In genomic region chr9:15469406-15469805, GRCh38 we compare ENCODE assay signal across 20 cellular contexts. TPM values are rescaled to one million over a fixed set of nuclear protein-coding genes. Genes with fewer than 3 reads are reported as not detected.
DNase-seq lines count a peak whose midpoint lies in the region; ATAC-seq, FAIRE-seq and TF ChIP-seq lines count a peak whose summit lies in the region.
"Had no signal": no experiment of that assay in that cellular context is flagged by ENCODE, and none has a peak within 500 bp of the region (broad histone marks: within the 10 kb centered on the region; RNA-seq: fewer than 3 reads in every experiment).

No MANE protein-coding gene starts in this region.

- no peaks in the 10 kb centered on the region for H3K9me3 Mint-ChIP-seq in naive thymus-derived CD4-positive, alpha-beta T cell
- H3K9me3 Mint-ChIP-seq: IgD-negative memory B cell; naive B cell; T-helper 1 cell treated with Interleukin-12 subunit alpha and Interleukin-12 subunit beta and Interleukin-4 antibody, amounts not matched to agents 30 μg/mL and 1 μg/mL, for 36 hours had no signal

- H3K4me3 ChIP-seq in naive thymus-derived CD4-positive, alpha-beta T cell (ENCODE audit: low read length), result no peak overlapping the region
- H3K4me3 ChIP-seq in upper lobe of right lung, result no peak overlapping the region
- H3K4me3 ChIP-seq: colonic mucosa, Peyer's patch had no signal

- peaks cover 14 to 49% (median 30%) of the 10 kb centered on the region in 5 donors for H3K36me3 Mint-ChIP-seq in naive thymus-derived CD4-positive, alpha-beta T cell

- no peaks in the 10 kb centered on the region for H3K9me3 ChIP-seq in naive thymus-derived CD4-positive, alpha-beta T cell (ENCODE audit: control insufficient read depth in 2 of 3, low read length in 3 of 3)
- no peaks in the 10 kb centered on the region for H3K9me3 ChIP-seq in upper lobe of right lung
- H3K9me3 ChIP-seq: BE2C, colonic mucosa, Peyer's patch had no signal

- H3K4me1 ChIP-seq in naive thymus-derived CD4-positive, alpha-beta T cell (ENCODE audit: control insufficient read depth in 2 of 2, insufficient read depth in 2 of 2, low read length in 2 of 2), result no peaks in the 10 kb centered on the region
- no peaks in the 10 kb centered on the region for H3K4me1 ChIP-seq in upper lobe of right lung
- H3K4me1 ChIP-seq: BE2C, colonic mucosa, Peyer's patch had no signal

- H3K4me3 Mint-ChIP-seq in naive thymus-derived CD4-positive, alpha-beta T cell, result no peak overlapping the region
- H3K4me3 Mint-ChIP-seq: IgD-negative memory B cell; naive B cell; T-helper 1 cell treated with Interleukin-12 subunit alpha and Interleukin-12 subunit beta and Interleukin-4 antibody, amounts not matched to agents 30 μg/mL and 1 μg/mL, for 36 hours had no signal

- peaks cover 14 to 76% (median 32%) of the 10 kb centered on the region in 3 experiments for H3K36me3 ChIP-seq in naive thymus-derived CD4-positive, alpha-beta T cell (ENCODE audit: control insufficient read depth in 2 of 3, insufficient read depth in 3 of 3, low read length in 3 of 3)
- H3K36me3 ChIP-seq in upper lobe of right lung, result peaks cover 59% of the 10 kb centered on the region
- H3K36me3 ChIP-seq: colonic mucosa had no signal

- TF ChIP-seq POLR2A in H54 (IDR thresholded peaks at IDR 0.05; ENCODE audit: low read depth, low read length), result no peak

- no peak for DNase-seq in H54 (ENCODE audit: insufficient read length, low spot score)
- DNase-seq in NCI-H1694 (lab: John Stamatoyannopoulos, UW), result peak; percentile 35
- DNase-seq in SK-MEL-5 (ENCODE audit: low read depth, low spot score), result peak; percentile 7
- no peak for DNase-seq in naive thymus-derived CD4-positive, alpha-beta T cell
- no peak for DNase-seq in upper lobe of right lung
- no peak for DNase-seq in hippocampal formation (lab: John Stamatoyannopoulos, UW)
- no peak for DNase-seq in stimulated activated CD4-positive, alpha-beta T cell treated with anti-CD3 and anti-CD28 coated beads, Interleukin-15, amount 100 ng/mL, for 24 hours
- DNase-seq: activated CD4-positive, alpha-beta T cell treated with anti-CD3 and anti-CD28 coated beads for 1 hour; BE2C; colonic mucosa; erythroblast; naive B cell; NCI-H1436 treated with DMSO at 0.1 percent for 48 hours; Peyer's patch; retina; stimulated activated CD4-positive, alpha-beta T cell treated with anti-CD3 and anti-CD28 coated beads, Interleukin-2, amount 100 ng/mL, for 48 hours had no signal

- intact Hi-C loops in naive thymus-derived CD4-positive, alpha-beta T cell (cut with micrococcal nuclease), result no loop called here
- intact Hi-C loops in upper lobe of right lung (cut with DNase I), result no loop called here

- in situ Hi-C loops in SK-MEL-5 (cut with HindIII; ENCODE audit: low pct_unique_long_range_greater_than_20kb, low sequenced_read_pairs), result no loop called here

- POLR2A ChIA-PET in naive thymus-derived CD4-positive, alpha-beta T cell (lab: Charles Lee), result interaction anchor here (0.6 to 1.3 kb wide), 3 partner anchors 12 to 42 kb away, joined by 3 to 4 read pairs (median 3); partner anchors contain the start of gene PSIP1

- peaks cover 5 to 31% (median 19%) of the 10 kb centered on the region in 7 donors for H3K4me1 Mint-ChIP-seq in naive thymus-derived CD4-positive, alpha-beta T cell
- H3K4me1 Mint-ChIP-seq: naive B cell had no signal

- ATAC-seq in naive thymus-derived CD4-positive, alpha-beta T cell, result no peak
- no peak for ATAC-seq in HG03378 (IDR thresholded peaks at IDR 0.05; ENCODE audit: unreplicated experiment)
- ATAC-seq in upper lobe of right lung, result no peak

- H3K27me3 ChIP-seq in naive thymus-derived CD4-positive, alpha-beta T cell (ENCODE audit: control insufficient read depth in 2 of 2, insufficient read depth in 2 of 2, low read length in 2 of 2), result no peaks in the 10 kb centered on the region
- H3K27me3 ChIP-seq in upper lobe of right lung, result no peaks in the 10 kb centered on the region
- H3K27me3 ChIP-seq: BE2C, colonic mucosa, Peyer's patch had no signal

- peak overlapping the region in 7 of 9 donors; percentile 6 to 82 (median 57) for H3K27ac Mint-ChIP-seq in naive thymus-derived CD4-positive, alpha-beta T cell
- H3K27ac Mint-ChIP-seq: T-helper 1 cell treated with Interleukin-12 subunit alpha and Interleukin-12 subunit beta and Interleukin-4 antibody, amounts not matched to agents 30 μg/mL and 1 μg/mL, for 36 hours had no signal

- H3K27ac ChIP-seq in naive thymus-derived CD4-positive, alpha-beta T cell (ENCODE audit: low read depth, low read length), result no peak overlapping the region
- H3K27ac ChIP-seq in upper lobe of right lung, result no peak overlapping the region
- H3K27ac ChIP-seq: colonic mucosa, Peyer's patch had no signal

- peak; percentile 41 for FAIRE-seq in H54 (lab: Jason Lieb, UNC)
- FAIRE-seq: GM12892 had no signal

- H3K27me3 Mint-ChIP-seq in naive thymus-derived CD4-positive, alpha-beta T cell, result no peaks in the 10 kb centered on the region
- H3K27me3 Mint-ChIP-seq: IgD-negative memory B cell, naive B cell had no signal

- CTCF ChIA-PET in naive thymus-derived CD4-positive, alpha-beta T cell (lab: Charles Lee), result interaction anchor here (0.6 kb wide), 1 partner anchor 165 kb away, joined by 3 read pairs; no protein-coding TSS in a partner anchor

- TF ChIP-seq CTCF in upper lobe of right lung (IDR thresholded peaks at IDR 0.05), result no peak

RNA-seq across cellular contexts. Expression of gene PSIP1, which starts 41.4 kb away (rescaled TPM):
- 38.8 and 41.2 TPM in 2 replicates for total RNA-seq in SK-MEL-5 (2014; rRNA removed; shearing (Covaris generic))
- 45.0 and 52.8 TPM in 2 replicates for polyA plus RNA-seq in SK-MEL-5 (2015; cell fraction: cytosol; rRNA removed)
- polyA plus RNA-seq in SK-MEL-5 (2015; cell fraction: nucleus; rRNA removed), result 66.6 and 83.7 TPM in 2 replicates
- 100 to 1,000 TPM in 4 of 5 experiments, 10 to 100 TPM in 1; 97.8 to 213 (median 120) TPM for total RNA-seq in naive thymus-derived CD4-positive, alpha-beta T cell
- polyA plus RNA-seq in naive thymus-derived CD4-positive, alpha-beta T cell, result 100 to 1,000 TPM; 139 to 155 TPM
- total RNA-seq in upper lobe of right lung, result 32.8 TPM

RNA-seq across cellular contexts. Expression of gene SNAPC3, which starts 46.7 kb away (rescaled TPM):
- total RNA-seq in SK-MEL-5 (2014; rRNA removed; shearing (Covaris generic)), result 33.4 and 34.9 TPM in 2 replicates
- polyA plus RNA-seq in SK-MEL-5 (2015; cell fraction: cytosol; rRNA removed), result 22.4 and 30.8 TPM in 2 replicates
- polyA plus RNA-seq in SK-MEL-5 (2015; cell fraction: nucleus; rRNA removed), result 37.9 and 57.4 TPM in 2 replicates
- 10 to 100 TPM; 11.9 to 44.4 (median 33.5) TPM for total RNA-seq in naive thymus-derived CD4-positive, alpha-beta T cell
- polyA plus RNA-seq in naive thymus-derived CD4-positive, alpha-beta T cell, result 10 to 100 TPM; 10.1 to 11.4 TPM
- total RNA-seq in upper lobe of right lung, result 31.3 TPM

Comparison
In these comparisons a context has a peak if more than half of its experiments do, and no peak if none do; other contexts are left out.
1. DNase-seq: peak in NCI-H1694 (single experiment) and SK-MEL-5 (single experiment); none in H54 (single experiment), naive thymus-derived CD4-positive, alpha-beta T cell (0 of 9), upper lobe of right lung (single experiment), hippocampal formation (0 of 2) and stimulated activated CD4-positive, alpha-beta T cell treated with anti-CD3 and anti-CD28 coated beads, Interleukin-15, amount 100 ng/mL, for 24 hours (single experiment).